In the genomic region with DNA sequence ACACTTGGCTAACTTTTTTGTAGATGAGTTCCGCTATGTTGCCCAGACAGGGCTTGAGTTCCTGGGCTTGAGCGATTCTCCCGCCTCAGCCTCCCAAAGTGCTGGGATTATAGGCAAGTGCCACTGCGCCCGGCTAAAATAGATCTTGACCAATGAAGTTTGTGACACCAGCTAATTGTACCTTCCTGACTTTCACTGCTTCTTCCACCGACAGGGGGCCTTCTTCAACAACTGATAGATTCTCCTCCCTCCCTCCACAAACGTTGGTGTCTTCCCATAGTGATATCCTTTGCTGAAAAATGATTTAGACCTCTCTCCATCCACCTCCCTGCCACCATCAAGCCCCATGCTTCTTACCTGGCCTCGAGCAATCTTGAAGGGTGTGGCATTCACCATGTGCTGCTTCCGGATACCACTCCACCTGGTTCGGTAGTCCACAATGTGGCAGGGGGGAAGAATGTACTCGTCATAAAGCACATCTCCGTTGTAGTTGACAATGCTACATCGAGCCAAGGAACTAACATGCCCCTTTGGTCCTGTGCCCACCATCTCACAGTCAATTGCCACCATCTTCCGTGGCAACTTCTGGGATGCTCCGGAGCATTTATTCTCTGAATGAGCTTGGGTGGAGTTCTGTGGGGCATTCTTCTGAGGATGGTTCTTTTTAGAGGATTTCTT, we compare ENCODE assay signal across 8 cellular contexts. TPM values are rescaled to one million over a fixed set of nuclear protein-coding genes. Genes with fewer than 3 reads are reported as not detected.
DNase-seq lines count a peak whose midpoint lies in the region; ATAC-seq and TF ChIP-seq lines count a peak whose summit lies in the region.

No MANE protein-coding gene starts in this region.

- H3K36me3 ChIP-seq in Panc1 (ENCODE audit: control insufficient read depth, insufficient read depth, low read length) (peaks cover 17% of the 10 kb centered on the region), adipocyte (ENCODE audit: control insufficient read depth, insufficient read depth, low read length, severe bottlenecking) (peaks cover 26% of the 10 kb centered on the region)

- H3K27ac Mint-ChIP-seq in immature natural killer cell, result no peak overlapping the region

- peaks cover 24% of the 10 kb centered on the region for H3K4me1 ChIP-seq in Panc1 (ENCODE audit: control insufficient read depth, insufficient read depth, low read length)
- peaks cover 36% of the 10 kb centered on the region for H3K4me1 ChIP-seq in adipocyte (ENCODE audit: control insufficient read depth, insufficient read depth, low read length)

- H3K9me3 ChIP-seq in Panc1 (ENCODE audit: control insufficient read depth, insufficient read depth, low read depth, low read length) (no peaks in the 10 kb centered on the region), adipocyte (ENCODE audit: control insufficient read depth, low read length) (no peaks in the 10 kb centered on the region)

- H3K27me3 ChIP-seq in Panc1 (ENCODE audit: control insufficient read depth, insufficient read depth, low read length), result no peaks in the 10 kb centered on the region
- no peaks in the 10 kb centered on the region for H3K27me3 ChIP-seq in adipocyte (replicated peaks; ENCODE audit: control insufficient read depth, insufficient read depth, low read length)

- peak; percentile 60 for TF ChIP-seq CTCF in Panc1 (IDR thresholded peaks at IDR 0.05)

- ATAC-seq in Panc1, result peak; percentile 22; the same call in 1 of the 2 replicates

- peaks cover 12 to 35% of the 10 kb centered on the region in 2 donors for H3K4me1 Mint-ChIP-seq in immature natural killer cell

- peaks cover 0 to 14% (median 14%) of the 10 kb centered on the region in 3 donors for H3K36me3 Mint-ChIP-seq in immature natural killer cell

- H3K4me3 ChIP-seq in Panc1 (ENCODE audit: low read depth in 2 of 2, low read length in 2 of 2) (peak overlapping the region; percentile 87 to 99), adipocyte (ENCODE audit: low read length) (peak overlapping the region; percentile 100)

- intact Hi-C loops in Panc1 (cut with micrococcal nuclease; ENCODE audit: unreplicated experiment), result loop anchor here (1.0 to 2.0 kb wide), 2 partner anchors 37 to 132 kb away; a partner anchor contains a TSS

- BruUV-seq in Panc1 (replicated peaks; lab: Mats Ljungman, UMichigan), result no TSS peak

- no peaks in the 10 kb centered on the region for H3K9me3 Mint-ChIP-seq in immature natural killer cell

- peak overlapping the region; percentile 97 for H3K27ac ChIP-seq in Panc1 (ENCODE audit: low read length)

- H3K27me3 Mint-ChIP-seq in immature natural killer cell (ENCODE audit: low read depth in 3 of 3), result peaks cover 12 to 24% (median 16%) of the 10 kb centered on the region in 3 donors

- DNase-seq in DMS114 treated with DMSO at 0.1 percent for 48 hours (lab: John Stamatoyannopoulos, UW; ENCODE audit: unreplicated experiment), result peak; percentile 81
- peak; percentile 85 for DNase-seq in HuH-7 (ENCODE audit: low spot score)
- DNase-seq in Panc1 (ENCODE audit: low read depth, low spot score), result no peak
- peak; percentile 79 for DNase-seq in adipocyte (ENCODE audit: low read depth)
- DNase-seq in immature natural killer cell, result peak in 2 of 3 donors; percentile 28 to 42
- peak; percentile 72 for DNase-seq in stimulated activated CD8-positive, alpha-beta memory T cell treated with anti-CD3 and anti-CD28 coated beads, Interleukin-4, amount 100 ng/mL, for 48 hours
- no peak for DNase-seq in cerebellum (ENCODE audit: low spot score)
- no peak for DNase-seq in HPDE6-E6E7 (ENCODE audit: extremely low spot score)

- H3K9ac ChIP-seq in adipocyte (ENCODE audit: low read length), result peak overlapping the region; percentile 97

- POLR2A ChIA-PET in Panc1 (lab: Charles Lee), result interaction anchor here (0.6 to 1.6 kb wide), 3 partner anchors 30 to 50 kb away, joined by 3 to 12 read pairs (median 8); no protein-coding TSS in a partner anchor

- in situ Hi-C loops in Panc1 (cut with HindIII; ENCODE audit: low pct_unique_long_range_greater_than_20kb, low sequenced_read_pairs), result no loop called here

- CTCF ChIA-PET in Panc1 (lab: Charles Lee), result interaction anchor here (0.6 to 2.8 kb wide), 26 partner anchors 11 to 201 kb away, joined by 3 to 118 read pairs (median 4); a partner anchor contains a TSS

- H3K4me3 Mint-ChIP-seq in immature natural killer cell, result no peak overlapping the region

RNA-seq across cellular contexts. Expression of a gene that starts 1.6 kb away (rescaled TPM):
- total RNA-seq in Panc1 (2021; ENCODE audit: unreplicated experiment) (32.8 TPM), cerebellum (7.9 TPM)
- 37.7 TPM for polyA plus RNA-seq in Panc1 (2012; ENCODE audit: insufficient read length)
- 1 to 10 TPM; 4.1 to 6.3 (median 4.4) TPM for polyA plus RNA-seq in immature natural killer cell

RNA-seq across cellular contexts. Expression of a gene that starts 1.9 kb away (rescaled TPM):
- total RNA-seq in Panc1 (2021; ENCODE audit: unreplicated experiment) (40.6 TPM), cerebellum (12.0 TPM)
- 26.9 TPM for polyA plus RNA-seq in Panc1 (2012; ENCODE audit: insufficient read length)
- polyA plus RNA-seq in immature natural killer cell, result 10 to 100 TPM in 2 of 3 donors, 1 to 10 TPM in 1; 9.3 to 34.1 (median 15.8) TPM

RNA-seq across cellular contexts. Expression of a gene that starts 14.2 kb away (rescaled TPM):
- total RNA-seq in Panc1 (2021; ENCODE audit: unreplicated experiment) (80.4 TPM), cerebellum (13.8 TPM)
- 109 TPM for polyA plus RNA-seq in Panc1 (2012; ENCODE audit: insufficient read length)
- 100 to 1,000 TPM in 1 of 3 donors, 10 to 100 TPM in 2; 75.4 to 126 (median 88.2) TPM for polyA plus RNA-seq in immature natural killer cell

RNA-seq across cellular contexts. Expression of a gene that starts 21.3 kb away (rescaled TPM):
- total RNA-seq in Panc1 (2021; ENCODE audit: unreplicated experiment) (1,115 TPM), cerebellum (9.6 TPM)
- polyA plus RNA-seq in Panc1 (2012; ENCODE audit: insufficient read length), result 1,502 TPM
- polyA plus RNA-seq in immature natural killer cell, result not detected

RNA-seq across cellular contexts. Expression of a gene that starts 24.8 kb away (rescaled TPM):
- 325 TPM for total RNA-seq in Panc1 (2021; ENCODE audit: unreplicated experiment)
- polyA plus RNA-seq in Panc1 (2012; ENCODE audit: insufficient read length), result 302 TPM
- 10 to 100 TPM; 27.5 to 35.4 (median 32.4) TPM for polyA plus RNA-seq in immature natural killer cell
- total RNA-seq in cerebellum, result 58.7 TPM

Comparison
In these comparisons a context has a peak if more than half of its experiments do, and no peak if none do; other contexts are left out.
1. DNase-seq: peak in DMS114 treated with DMSO at 0.1 percent for 48 hours (single experiment), HuH-7 (single experiment), adipocyte (single experiment), immature natural killer cell (2 of 3) and stimulated activated CD8-positive, alpha-beta memory T cell treated with anti-CD3 and anti-CD28 coated beads, Interleukin-4, amount 100 ng/mL, for 48 hours (single experiment); none in Panc1 (single experiment), cerebellum (single experiment) and HPDE6-E6E7 (single experiment).